14 cellular contexts compared by ENCODE assay signal in the genomic region with DNA sequence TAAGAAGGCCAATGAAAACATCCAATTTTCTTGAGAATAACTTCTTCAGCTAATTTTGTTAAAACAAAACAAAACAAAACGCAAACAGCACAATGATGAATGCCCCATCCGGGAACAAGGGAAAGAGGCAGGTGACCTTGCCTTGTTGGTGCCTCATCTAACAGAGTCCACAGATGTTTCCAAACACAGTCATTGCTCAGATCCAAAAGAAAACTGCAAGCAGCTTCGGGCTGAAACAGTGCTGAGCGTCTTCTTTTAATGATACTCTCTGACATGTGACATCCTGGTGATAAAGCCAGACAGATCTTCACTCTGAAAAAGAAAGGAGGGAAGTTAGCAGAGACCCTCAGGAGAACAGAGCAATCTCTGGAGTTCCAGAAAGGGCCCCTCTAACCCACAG. TPM values are rescaled to one million over a fixed set of nuclear protein-coding genes. Genes with fewer than 3 reads are reported as not detected.
DNase-seq lines count a peak whose midpoint lies in the region; ATAC-seq and TF ChIP-seq lines count a peak whose summit lies in the region.
"Had no signal": no experiment of that assay in that cellular context is flagged by ENCODE, and none has a peak within 500 bp of the region (broad histone marks: within the 10 kb centered on the region; RNA-seq: fewer than 3 reads in every experiment).

No MANE protein-coding gene starts in this region.

- ATAC-seq in DND-41 (ENCODE audit: insufficient read depth, low read depth), result no peak
- ATAC-seq: HepG2 had no signal

- no peak overlapping the region for H3K4me2 ChIP-seq in DND-41 (ENCODE audit: insufficient read depth, low read length)
- no peak overlapping the region for H3K4me2 ChIP-seq in smooth muscle cell
- H3K4me2 ChIP-seq: BLaER1 treated with 17β-estradiol and CSF1 and Interleukin-3, amounts not matched to agents 10 nM and 100 nM had no signal

- H3K27ac ChIP-seq in A673 (ENCODE audit: low read depth, low read length, poor library complexity, severe bottlenecking) (peak overlapping the region; percentile 21), DND-41 (ENCODE audit: low read length) (no peak overlapping the region), adrenal gland (peak overlapping the region in 3 of 5 donors; percentile 41 to 82 (median 61)), smooth muscle cell (ENCODE audit: low read depth) (no peak overlapping the region)

- H3K79me2 ChIP-seq in DND-41 (ENCODE audit: insufficient read depth, low read length), result no peaks in the 10 kb centered on the region
- no peaks in the 10 kb centered on the region for H3K79me2 ChIP-seq in smooth muscle cell (ENCODE audit: low read depth)

- POLR2A ChIA-PET in A673 (lab: Charles Lee; ENCODE audit: low non-redundant PET), result no interaction called here

- H3K27me3 Mint-ChIP-seq in osteocyte (ENCODE audit: unreplicated experiment), result no peaks in the 10 kb centered on the region

- peaks cover 96% of the 10 kb centered on the region for H3K36me3 ChIP-seq in A673 (ENCODE audit: insufficient read depth, low read length, poor library complexity, severe bottlenecking)
- H3K36me3 ChIP-seq in DND-41 (ENCODE audit: insufficient read depth, low read length), result no peaks in the 10 kb centered on the region
- H3K36me3 ChIP-seq in adrenal gland (replicated peaks in 1 of 2), result peaks cover 0 to 24% of the 10 kb centered on the region in 2 donors
- H3K36me3 ChIP-seq in smooth muscle cell (ENCODE audit: low read depth), result no peaks in the 10 kb centered on the region

- TF ChIP-seq CTCF in A673 (conservative IDR thresholded peaks at IDR 0.05; ENCODE audit: low read depth, low read length) (no peak), DND-41 (IDR thresholded peaks at IDR 0.05; ENCODE audit: borderline replicate concordance, extremely low read depth, low read length, poor library complexity, severe bottlenecking) (no peak), adrenal gland (IDR thresholded peaks at IDR 0.05) (no peak), osteocyte (IDR thresholded peaks at IDR 0.05) (no peak), smooth muscle cell (IDR thresholded peaks at IDR 0.05; ENCODE audit: borderline replicate concordance, insufficient read depth, poor library complexity, severe bottlenecking) (no peak)

- DNase-seq in A673 (ENCODE audit: low spot score) (no peak), DND-41 (no peak), adrenal gland (peak in 5 of 7 donors; percentile 15 to 59 (median 49)), osteocyte (ENCODE audit: extremely low spot score, unreplicated experiment) (peak; percentile 19), DMS79 (lab: John Stamatoyannopoulos, UW) (no peak), NCI-H1436 treated with DMSO at 0.1 percent for 48 hours (lab: John Stamatoyannopoulos, UW) (no peak), DMS 273 (lab: John Stamatoyannopoulos, UW; ENCODE audit: unreplicated experiment) (no peak), smooth muscle cell (lab: John Stamatoyannopoulos, UW; ENCODE audit: unreplicated experiment) (no peak)
- DNase-seq: Calu3; CD4-positive, CD25-positive, alpha-beta regulatory T cell; HCEC 1CT; HFFc6 had no signal

- peak in 1 of 2 donors; percentile 12 for TF ChIP-seq POLR2A in adrenal gland (IDR thresholded peaks at IDR 0.05)

- H3K27ac Mint-ChIP-seq in osteocyte (ENCODE audit: unreplicated experiment), result peak overlapping the region; percentile 61
- H3K27ac Mint-ChIP-seq: HFFc6 had no signal

- H4K20me1 ChIP-seq in DND-41 (ENCODE audit: insufficient read depth, low read length), result no peaks in the 10 kb centered on the region
- H4K20me1 ChIP-seq in smooth muscle cell (ENCODE audit: low read depth), result no peaks in the 10 kb centered on the region

- peaks cover 41% of the 10 kb centered on the region for H3K4me1 ChIP-seq in A673 (ENCODE audit: insufficient read depth, low read length, poor library complexity, severe bottlenecking)
- peaks cover 3% of the 10 kb centered on the region; the same call in 1 of the 2 replicates for H3K4me1 ChIP-seq in DND-41 (ENCODE audit: insufficient read depth, low read length)
- H3K4me1 ChIP-seq in adrenal gland (replicated peaks in 1 of 2), result peaks cover 13 to 54% of the 10 kb centered on the region in 2 donors
- no peaks in the 10 kb centered on the region for H3K4me1 ChIP-seq in smooth muscle cell (ENCODE audit: low read depth)

- H3F3A ChIP-seq in smooth muscle cell (ENCODE audit: low read depth), result no peaks in the 10 kb centered on the region

- H3K36me3 Mint-ChIP-seq in osteocyte (ENCODE audit: unreplicated experiment), result peaks cover 57% of the 10 kb centered on the region

- H2AFZ ChIP-seq in DND-41 (ENCODE audit: low read depth, low read length), result peak overlapping the region; percentile 33; the same call in 1 of the 2 replicates
- H2AFZ ChIP-seq in smooth muscle cell (ENCODE audit: low read depth), result no peak overlapping the region

- 30 to 37% (median 36%) methylated on average over 4 of the region's 4 CpGs for WGBS in adrenal gland, 4 donors
- 86% methylated on average over 4 of the region's 4 CpGs for WGBS in smooth muscle cell (ENCODE audit: low lambda C conversion rate)

- no TSS peak for BruUV-seq in A673 (replicated peaks; lab: Mats Ljungman, UMichigan)

- intact Hi-C loops in A673 (cut with micrococcal nuclease; ENCODE audit: unreplicated experiment) (no loop called here), adrenal gland (cut with DNase I) (no loop called here)

- H3K4me1 Mint-ChIP-seq in osteocyte (ENCODE audit: unreplicated experiment), result peaks cover 44% of the 10 kb centered on the region

- H3K4me3 ChIP-seq in A673 (ENCODE audit: low read depth, low read length, poor library complexity, severe bottlenecking) (no peak overlapping the region), DND-41 (ENCODE audit: low read depth in 1 of 2, low read length in 2 of 2) (no peak overlapping the region), adrenal gland (no peak overlapping the region), smooth muscle cell (no peak overlapping the region)
- H3K4me3 ChIP-seq: BLaER1 treated with 17β-estradiol and CSF1 and Interleukin-3, amounts not matched to agents 10 nM and 100 nM had no signal

- H3K4me3 Mint-ChIP-seq in osteocyte (ENCODE audit: unreplicated experiment), result no peak overlapping the region
- H3K4me3 Mint-ChIP-seq: HFFc6 had no signal

- no peaks in the 10 kb centered on the region for H3K9me3 Mint-ChIP-seq in osteocyte (ENCODE audit: unreplicated experiment)
- H3K9me3 Mint-ChIP-seq: HFFc6 had no signal

- H3K27me3 ChIP-seq in A673 (replicated peaks; ENCODE audit: insufficient read depth, low read depth, low read length, poor library complexity) (no peaks in the 10 kb centered on the region), DND-41 (ENCODE audit: insufficient read depth, low read length, poor library complexity) (no peaks in the 10 kb centered on the region), adrenal gland (no peaks in the 10 kb centered on the region), smooth muscle cell (ENCODE audit: low read depth) (no peaks in the 10 kb centered on the region)
- H3K27me3 ChIP-seq: BLaER1 treated with 17β-estradiol and CSF1 and Interleukin-3, amounts not matched to agents 10 nM and 100 nM had no signal

- CTCF ChIA-PET in A673 (lab: Charles Lee), result no interaction called here

- H3K9me3 ChIP-seq in A673 (ENCODE audit: low read depth, low read length, poor library complexity, severe bottlenecking) (no peaks in the 10 kb centered on the region), DND-41 (ENCODE audit: insufficient read depth, low read length, severe bottlenecking) (no peaks in the 10 kb centered on the region), adrenal gland (replicated peaks in 1 of 3) (no peaks in the 10 kb centered on the region), smooth muscle cell (replicated peaks; ENCODE audit: low read depth) (no peaks in the 10 kb centered on the region)
- H3K9me3 ChIP-seq: BLaER1 treated with 17β-estradiol and CSF1 and Interleukin-3, amounts not matched to agents 10 nM and 100 nM had no signal

- H3K9ac ChIP-seq in DND-41 (ENCODE audit: low read depth, low read length), result no peak overlapping the region
- H3K9ac ChIP-seq in smooth muscle cell (ENCODE audit: low read depth), result no peak overlapping the region
- H3K9ac ChIP-seq: BLaER1 treated with 17β-estradiol and CSF1 and Interleukin-3, amounts not matched to agents 10 nM and 100 nM had no signal

RNA-seq across cellular contexts. Expression of a gene that starts 30.4 kb away (rescaled TPM):
- total RNA-seq in A673 (2021) (135 TPM in 2 replicates), adrenal gland (10 to 100 TPM; 43.4 to 84.2 (median 50.2) TPM), osteocyte (49.1 and 52.3 TPM in 2 replicates), smooth muscle cell (0.72 and 0.90 TPM in 2 replicates)
- polyA plus RNA-seq in adrenal gland (10 to 100 TPM; 11.3 to 15.1 (median 12.8) TPM), smooth muscle cell (1.2 and 1.7 TPM in 2 replicates)

Comparison
In these comparisons a context has a peak if more than half of its experiments do, and no peak if none do; other contexts are left out.
1. DNase-seq: peak in adrenal gland (5 of 7) and osteocyte (single experiment); none in A673 (single experiment), DND-41 (single experiment), DMS79 (single experiment), NCI-H1436 treated with DMSO at 0.1 percent for 48 hours (single experiment), DMS 273 (single experiment) and smooth muscle cell (single experiment).
2. H3K27ac ChIP-seq: peak in A673 (single experiment) and adrenal gland (3 of 5); none in DND-41 (single experiment) and smooth muscle cell (single experiment).
3. RNA of a gene that starts 30.4 kb away (total RNA-seq): 135 TPM in A673, 49.1 to 52.3 TPM in osteocyte and 43.4 to 84.2 TPM in adrenal gland; 0.72 to 0.90 TPM in smooth muscle cell; every median in the first group is over 10 times any median in the second.